In the genomic region with DNA sequence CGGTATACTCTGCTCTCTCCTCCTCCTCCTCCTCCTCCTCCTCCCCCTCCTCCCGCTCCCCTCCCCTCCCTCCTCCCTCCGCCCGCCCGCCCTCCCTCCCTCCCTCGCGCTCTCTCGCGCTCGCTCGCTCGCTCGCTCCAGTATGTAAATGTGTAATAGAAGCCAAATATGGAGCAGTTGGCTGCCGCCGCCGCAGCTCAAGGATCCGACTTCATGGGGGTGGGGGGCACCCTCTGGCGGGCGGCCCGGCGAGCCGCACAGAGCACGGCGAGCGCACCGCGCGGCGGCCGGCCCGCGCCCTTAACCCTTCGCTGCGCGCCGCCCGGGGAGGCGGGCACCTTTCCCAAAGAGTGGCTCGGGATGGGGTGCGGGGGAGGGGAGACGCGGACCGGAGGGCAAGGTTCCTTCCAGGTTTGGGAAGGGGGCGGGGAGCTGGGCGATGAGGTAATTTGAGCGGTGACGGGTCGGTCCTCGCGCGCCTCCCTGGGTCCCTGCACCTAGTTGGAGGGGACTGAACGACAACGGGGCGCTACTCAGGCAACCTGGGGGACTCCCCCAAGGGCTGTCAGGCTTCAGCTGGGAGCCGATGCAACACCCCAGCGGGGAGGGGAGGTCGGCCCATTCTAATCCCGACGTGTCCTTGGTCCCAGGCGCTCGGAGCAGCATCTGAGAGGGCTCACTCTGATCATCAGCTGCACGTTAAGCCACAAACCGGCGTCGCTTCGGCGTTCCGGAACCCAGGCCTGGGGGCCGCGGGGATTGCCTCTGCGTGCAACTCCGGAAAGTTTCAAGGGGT, we compare ENCODE assay signal across 8 cellular contexts.
DNase-seq lines count a peak whose midpoint lies in the region; ATAC-seq lines count a peak whose summit lies in the region.

No MANE protein-coding gene starts in this region.

- peak overlapping the region; percentile 100 for H3K27ac Mint-ChIP-seq in central memory CD8-positive, alpha-beta T cell (ENCODE audit: low read depth)

- ATAC-seq in HG02642 (IDR thresholded peaks at IDR 0.05; ENCODE audit: poor library complexity, unreplicated experiment) = peak; percentile 61
- peak; percentile 40 to 57 for ATAC-seq in activated CD4-positive, CD25-positive, alpha-beta regulatory T cell treated with anti-CD3 and anti-CD28 coated beads, Interleukin-2, amount 50 U/mL, for 24 hours
- ATAC-seq in central memory CD8-positive, alpha-beta T cell (replicated peaks; ENCODE audit: extremely low read depth, poor library complexity, severe bottlenecking) = peak; percentile 48

- peak overlapping the region; percentile 100 for H3K4me3 Mint-ChIP-seq in central memory CD8-positive, alpha-beta T cell

- H3K4me1 Mint-ChIP-seq in central memory CD8-positive, alpha-beta T cell = peaks cover 67% of the 10 kb centered on the region

- H3K36me3 Mint-ChIP-seq in central memory CD8-positive, alpha-beta T cell (ENCODE audit: insufficient read depth) = peaks cover 39% of the 10 kb centered on the region

- H3K9me3 Mint-ChIP-seq in central memory CD8-positive, alpha-beta T cell = no peaks in the 10 kb centered on the region

- DNase-seq in NCI-H1092 treated with DMSO at 0.1 percent for 48 hours (lab: John Stamatoyannopoulos, UW) (peak; percentile 4), NCI-H1092 (lab: John Stamatoyannopoulos, UW) (no peak), NCI-H146 (lab: John Stamatoyannopoulos, UW) (peak; percentile 83), kidney glomerular epithelial cell (lab: John Stamatoyannopoulos, UW) (peak; percentile 88)
- peak; percentile 73 to 82 for DNase-seq in central memory CD8-positive, alpha-beta T cell (ENCODE audit: low spot score in 2 of 2)
- DNase-seq in stimulated activated CD4-positive, alpha-beta T cell treated with anti-CD3 and anti-CD28 coated beads, Interleukin-15, amount 100 ng/mL, for 48 hours (ENCODE audit: low read depth in 2 of 2) = peak; percentile 69 to 70

- no peaks in the 10 kb centered on the region for H3K27me3 Mint-ChIP-seq in central memory CD8-positive, alpha-beta T cell
